22 cellular contexts compared by ENCODE assay signal in the genomic region with DNA sequence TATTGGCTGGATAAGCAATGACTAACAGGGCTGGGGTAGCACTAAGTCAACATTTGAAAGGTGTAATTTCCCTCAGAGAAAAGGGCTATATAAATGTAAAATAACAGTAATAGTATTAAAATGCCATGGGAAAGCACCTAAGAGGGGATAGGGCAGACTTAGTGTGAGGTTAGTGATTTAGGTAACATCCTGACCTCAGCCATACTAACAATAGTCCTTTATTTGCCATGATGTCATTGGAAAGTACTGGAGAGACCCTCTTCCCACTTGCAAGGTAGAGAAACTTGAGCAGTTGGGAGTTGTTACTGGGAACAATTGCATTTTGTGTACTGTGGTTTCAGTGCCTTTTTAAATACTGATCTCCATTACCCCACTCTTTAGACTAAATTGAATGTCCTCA.
A peak's percentile ranks its signal among the peaks of the same experiment; 100 is the strongest.
DNase-seq lines count a peak whose midpoint lies in the region; ATAC-seq, FAIRE-seq and TF ChIP-seq lines count a peak whose summit lies in the region.
"Had no signal": no experiment of that assay in that cellular context is flagged by ENCODE, and none has a peak within 500 bp of the region (broad histone marks: within the 10 kb centered on the region; RNA-seq: fewer than 3 reads in every experiment).

No MANE protein-coding gene starts in this region.

- no peak for FAIRE-seq in kidney (lab: Jason Lieb, UNC)
- FAIRE-seq: K562 had no signal

- TF ChIP-seq CTCF in GM10266 (IDR thresholded peaks at IDR 0.05; ENCODE audit: control insufficient read depth, insufficient read depth, low read depth, missing control alignments) (no peak), kidney (IDR thresholded peaks at IDR 0.05; ENCODE audit: borderline replicate concordance, extremely low read depth, insufficient read depth) (no peak)

- H3K9me3 ChIP-seq in kidney (ENCODE audit: control insufficient read depth in 1 of 2, low read length in 2 of 2): no peaks in the 10 kb centered on the region
- H3K9me3 ChIP-seq: SJSA1 had no signal

- peak; percentile 34 for ATAC-seq in GM18858 (IDR thresholded peaks at IDR 0.05; ENCODE audit: unreplicated experiment)
- peak; percentile 44 for ATAC-seq in HG02678 (IDR thresholded peaks at IDR 0.05; ENCODE audit: unreplicated experiment)
- ATAC-seq in HG03442 (IDR thresholded peaks at IDR 0.05; ENCODE audit: unreplicated experiment): peak; percentile 28
- ATAC-seq: K562, PC-3 had no signal

- H3K4me3 ChIP-seq in kidney (ENCODE audit: low read length in 2 of 2): no peak overlapping the region
- H3K4me3 ChIP-seq: K562, SJSA1 had no signal

- H3K9ac ChIP-seq in kidney (ENCODE audit: low read length in 2 of 2): no peak overlapping the region

- no peaks in the 10 kb centered on the region for H3K36me3 ChIP-seq in kidney (ENCODE audit: control insufficient read depth in 1 of 2, insufficient read depth in 2 of 2, low read length in 2 of 2)
- H3K36me3 ChIP-seq: SJSA1 had no signal

- DNase-seq in kidney tubule cell (ENCODE audit: low spot score): peak; percentile 1
- no peak for DNase-seq in GM10266 (ENCODE audit: extremely low spot score)
- DNase-seq in NCI-H345 treated with DMSO at 0.1 percent for 48 hours (lab: John Stamatoyannopoulos, UW; ENCODE audit: unreplicated experiment): no peak
- DNase-seq in DMS79 (lab: John Stamatoyannopoulos, UW): no peak
- no peak for DNase-seq in kidney
- DNase-seq: EL, H7, MV-4-11, NCI-H1417, NCI-H187 treated with DMSO at 0.1 percent for 48 hours, NCI-H446, NCI-H748 treated with DMSO at 0.1 percent for 48 hours, PC-3, SW 1271 had no signal

- no peaks in the 10 kb centered on the region for H3K4me1 ChIP-seq in kidney (ENCODE audit: control insufficient read depth in 1 of 2, insufficient read depth in 1 of 2, low read depth in 1 of 2, low read length in 2 of 2)
- H3K4me1 ChIP-seq: SJSA1 had no signal

- H3K27ac ChIP-seq in kidney (ENCODE audit: low read depth in 2 of 2, low read length in 2 of 2): no peak overlapping the region
- H3K27ac ChIP-seq: C4-2B, HL-60, RWPE1, SJSA1 had no signal

- intact Hi-C loops in kidney (cut with DNase I): no loop called here
